In genomic region chr1:173333581-173333980, GRCh38 we compare ENCODE assay signal across 12 cellular contexts.
DNase-seq lines count a peak whose midpoint lies in the region; ATAC-seq and TF ChIP-seq lines count a peak whose summit lies in the region.
"Had no signal": no experiment of that assay in that cellular context is flagged by ENCODE, and none has a peak within 500 bp of the region (broad histone marks: within the 10 kb centered on the region; RNA-seq: fewer than 3 reads in every experiment).

No MANE protein-coding gene starts in this region.

- peaks cover 18% of the 10 kb centered on the region for H3K4me1 ChIP-seq in upper lobe of right lung
- H3K4me1 ChIP-seq: thyroid gland had no signal

- H3K9me3 ChIP-seq in upper lobe of right lung = no peaks in the 10 kb centered on the region
- H3K9me3 ChIP-seq: ascending aorta, thyroid gland had no signal

- no peaks in the 10 kb centered on the region for H3K36me3 ChIP-seq in upper lobe of right lung
- H3K36me3 ChIP-seq: ascending aorta, thyroid gland had no signal

- peak; percentile 15 for DNase-seq in GM10266 (ENCODE audit: extremely low spot score)
- peak; percentile 40 for DNase-seq in amniotic epithelial cell (ENCODE audit: low read depth)
- DNase-seq in upper lobe of right lung = no peak
- DNase-seq in NCI-H1092 (lab: John Stamatoyannopoulos, UW) = no peak
- DNase-seq in mesenteric fat pad (ENCODE audit: low spot score) = no peak
- DNase-seq: activated CD4-positive, alpha-beta T cell treated with anti-CD3 and anti-CD28 coated beads for 4 hours; CD8-positive, alpha-beta T cell; thyroid gland had no signal

- ATAC-seq in GM19351 (IDR thresholded peaks at IDR 0.05; ENCODE audit: unreplicated experiment) (peak; percentile 86), HG02981 (IDR thresholded peaks at IDR 0.05; ENCODE audit: unreplicated experiment) (peak; percentile 77), HG02970 (IDR thresholded peaks at IDR 0.05; ENCODE audit: low FRiP score, unreplicated experiment) (no peak), upper lobe of right lung (no peak)
- ATAC-seq: CD8-positive, alpha-beta T cell had no signal

- H3K4me3 ChIP-seq in upper lobe of right lung = no peak overlapping the region
- H3K4me3 ChIP-seq: ascending aorta, thyroid gland had no signal

- TF ChIP-seq CTCF in GM10266 (IDR thresholded peaks at IDR 0.05; ENCODE audit: control insufficient read depth, insufficient read depth, low read depth, missing control alignments) (no peak), upper lobe of right lung (IDR thresholded peaks at IDR 0.05) (no peak)

- intact Hi-C loops in upper lobe of right lung (cut with DNase I) = no loop called here

- H3K27ac ChIP-seq in upper lobe of right lung = no peak overlapping the region
- H3K27ac ChIP-seq: ascending aorta, thyroid gland had no signal

- H3K27me3 ChIP-seq in upper lobe of right lung = no peaks in the 10 kb centered on the region
- H3K27me3 ChIP-seq: ascending aorta, thyroid gland had no signal

Comparison
In these comparisons a context has a peak if more than half of its experiments do, and no peak if none do; other contexts are left out.
1. DNase-seq: peak in GM10266 (single experiment) and amniotic epithelial cell (single experiment); none in upper lobe of right lung (single experiment), NCI-H1092 (single experiment) and mesenteric fat pad (single experiment).
2. ATAC-seq: peak in GM19351 (single experiment) and HG02981 (single experiment); none in HG02970 (single experiment) and upper lobe of right lung (single experiment).